In the genomic region with DNA sequence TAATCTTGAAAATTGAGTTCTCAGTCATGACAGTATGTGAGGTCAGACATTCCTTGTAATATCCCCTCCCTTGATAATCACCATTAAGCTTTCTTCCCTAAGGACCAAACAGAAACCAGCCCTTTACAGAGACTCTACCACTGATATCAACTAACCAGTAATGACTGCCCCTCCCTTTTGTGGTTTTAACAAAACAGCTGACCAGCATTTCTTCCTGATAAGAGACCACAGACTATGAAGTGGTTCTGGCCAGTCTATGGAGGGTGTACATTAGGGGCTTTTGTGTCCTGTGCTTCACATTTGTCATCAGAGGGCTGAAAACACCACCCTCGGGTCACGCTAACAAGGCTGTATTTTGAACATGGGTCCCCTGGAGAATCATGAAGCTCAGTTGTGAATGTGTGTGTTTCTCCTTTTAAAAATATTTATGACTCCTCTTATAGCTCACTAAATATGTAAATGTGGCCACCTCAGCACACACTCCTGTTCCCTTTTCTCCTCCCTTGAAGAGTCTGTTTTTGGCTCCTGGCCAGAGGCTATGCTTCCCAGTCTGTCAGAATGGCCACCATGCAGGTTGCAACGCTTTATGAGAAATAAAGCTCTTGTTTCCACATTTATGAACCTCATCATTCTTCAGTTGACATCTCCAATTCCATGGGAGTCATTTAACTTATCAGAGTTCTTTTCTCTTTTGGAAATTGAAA, we compare ENCODE assay signal across 11 cellular contexts.
A peak's percentile ranks its signal among the peaks of the same experiment; 100 is the strongest.
DNase-seq lines count a peak whose midpoint lies in the region; ATAC-seq, FAIRE-seq and TF ChIP-seq lines count a peak whose summit lies in the region.
"Had no signal": no experiment of that assay in that cellular context is flagged by ENCODE, and none has a peak within 500 bp of the region (broad histone marks: within the 10 kb centered on the region; RNA-seq: fewer than 3 reads in every experiment).

No MANE protein-coding gene starts in this region.

- H3K79me2 ChIP-seq in HepG2 (ENCODE audit: insufficient read depth, low read length), result no peaks in the 10 kb centered on the region

- TF ChIP-seq EP300 in HepG2 (IDR thresholded peaks at IDR 0.05; ENCODE audit: low read depth in 2 of 2, low read length in 2 of 2) (no peak), HepG2 (CRISPR knock-in tag; IDR thresholded peaks at IDR 0.05; ENCODE audit: borderline replicate concordance) (no peak)

- CTCF ChIA-PET in Caco-2 (lab: Charles Lee) (interaction anchor here (0.6 to 1.3 kb wide), 5 partner anchors 38 to 243 kb away, joined by 3 read pairs; no protein-coding TSS in a partner anchor), HepG2 (lab: Yijun Ruan, JAX; ENCODE audit: low intra/inter-chr PET ratio, low total read pairs) (interaction anchor here (1.0 to 2.0 kb wide), 6 partner anchors 234 to 762 kb away, joined by 3 to 28 read pairs (median 4); a partner anchor contains a TSS)

- H3K4me3 Mint-ChIP-seq in Caco-2 (ENCODE audit: unreplicated experiment), result no peak overlapping the region
- H3K4me3 Mint-ChIP-seq: nephron; stimulated activated naive CD8-positive, alpha-beta T cell treated with anti-CD3 and anti-CD28 coated beads, Interleukin-15, Interleukin-2, amounts not matched to agents 100 ng/mL and 50 ng/mL, for 24 hours had no signal

- no peak for FAIRE-seq in HepG2 (lab: Jason Lieb, UNC)

- intact Hi-C loops in Caco-2 (cut with micrococcal nuclease; ENCODE audit: unreplicated experiment), result no loop called here
- intact Hi-C loops in HepG2 (cut with micrococcal nuclease; ENCODE audit: unreplicated experiment), result loop anchor here (10.0 kb wide), 1 partner anchor 761 kb away; no protein-coding TSS in a partner anchor

- H3K4me3 ChIP-seq in Caco-2 (ENCODE audit: low read depth, low read length) (no peak overlapping the region), HepG2 (replicated peaks in 1 of 3; ENCODE audit: insufficient read depth in 1 of 3, low read depth in 2 of 3, low read length in 3 of 3) (no peak overlapping the region)
- H3K4me3 ChIP-seq: GM23248 had no signal

- no TSS peak for BruUV-seq in Caco-2 (replicated peaks; lab: Mats Ljungman, UMichigan)
- no TSS peak for BruUV-seq in HepG2 (replicated peaks; lab: Mats Ljungman, UMichigan)

- H3K4me1 ChIP-seq in Caco-2, result no peaks in the 10 kb centered on the region; the same call in 1 of the 2 replicates
- no peaks in the 10 kb centered on the region for H3K4me1 ChIP-seq in HepG2 (ENCODE audit: insufficient read depth, low read length)

- H3K27ac ChIP-seq in HepG2 (ENCODE audit: extremely low read length, insufficient read depth, low read length), result no peak overlapping the region
- H3K27ac ChIP-seq: GM23248 had no signal

- no peak for TF ChIP-seq POLR2A in HepG2 (IDR thresholded peaks at IDR 0.05; ENCODE audit: insufficient read depth in 1 of 2, low read depth in 2 of 2, low read length in 2 of 2)

- H2AFZ ChIP-seq in HepG2 (ENCODE audit: low read length), result no peak overlapping the region
- H2AFZ ChIP-seq: GM23248 had no signal

- H3K27me3 Mint-ChIP-seq in Caco-2 (ENCODE audit: insufficient read depth, unreplicated experiment), result peaks cover 3% of the 10 kb centered on the region

- no peaks in the 10 kb centered on the region for H3K27me3 ChIP-seq in Caco-2 (replicated peaks; ENCODE audit: control insufficient read depth, insufficient read depth, low read length)
- no peaks in the 10 kb centered on the region for H3K27me3 ChIP-seq in HepG2 (ENCODE audit: control insufficient read depth in 1 of 2, insufficient read depth in 2 of 2, low read length in 2 of 2)

- no peak for TF ChIP-seq RAD21 in HepG2 (CRISPR knock-in tag; IDR thresholded peaks at IDR 0.05)

- no peak overlapping the region for H3K9ac ChIP-seq in HepG2 (ENCODE audit: insufficient read depth, low read depth, low read length)
- H3K9ac ChIP-seq: GM23248 had no signal

- no peak for TF ChIP-seq CTCF in Caco-2 (IDR thresholded peaks at IDR 0.05; ENCODE audit: insufficient read depth in 1 of 2, low read depth in 1 of 2, low read length in 1 of 2, severe bottlenecking in 1 of 2, unreplicated experiment in 1 of 2)
- TF ChIP-seq CTCF in HepG2 (CRISPR knock-in tag; IDR thresholded peaks at IDR 0.05), result no peak

- H3K27ac Mint-ChIP-seq in Caco-2 (ENCODE audit: unreplicated experiment), result no peak overlapping the region
- H3K27ac Mint-ChIP-seq: nephron; stimulated activated naive CD8-positive, alpha-beta T cell treated with anti-CD3 and anti-CD28 coated beads, Interleukin-15, Interleukin-2, amounts not matched to agents 100 ng/mL and 50 ng/mL, for 24 hours had no signal

- DNase-seq in NOMO-1 treated with DMSO at 0.1 percent for 48 hours (lab: John Stamatoyannopoulos, UW; ENCODE audit: unreplicated experiment), result peak; percentile 71
- peak; percentile 78 for DNase-seq in myocyte (ENCODE audit: low read depth)
- DNase-seq in AG20443 (ENCODE audit: low spot score), result no peak
- DNase-seq in Caco-2, result no peak
- no peak for DNase-seq in HepG2 (ENCODE audit: low spot score)

- no peaks in the 10 kb centered on the region for H3K9me3 Mint-ChIP-seq in Caco-2 (ENCODE audit: unreplicated experiment)
- H3K9me3 Mint-ChIP-seq: nephron; stimulated activated naive CD8-positive, alpha-beta T cell treated with anti-CD3 and anti-CD28 coated beads, Interleukin-15, Interleukin-2, amounts not matched to agents 100 ng/mL and 50 ng/mL, for 24 hours had no signal

- peak; percentile 60 for ATAC-seq in GM18868 (IDR thresholded peaks at IDR 0.05; ENCODE audit: unreplicated experiment)
- ATAC-seq in HG03095 (IDR thresholded peaks at IDR 0.05; ENCODE audit: unreplicated experiment), result peak; percentile 47
- no peak for ATAC-seq in HG03469 (IDR thresholded peaks at IDR 0.05; ENCODE audit: unreplicated experiment)
- no peak for ATAC-seq in HepG2

- no peaks in the 10 kb centered on the region for H3K4me1 Mint-ChIP-seq in Caco-2 (ENCODE audit: low read depth, unreplicated experiment)

- no peaks in the 10 kb centered on the region for H3K36me3 Mint-ChIP-seq in Caco-2 (ENCODE audit: insufficient read depth, unreplicated experiment)

- no peak overlapping the region for H3K4me2 ChIP-seq in HepG2 (ENCODE audit: low read depth, low read length)

- POLR2A ChIA-PET in Caco-2 (lab: Charles Lee) (no interaction called here), HepG2 (lab: Yijun Ruan, JAX) (no interaction called here)

- in situ Hi-C loops in HepG2 (cut with HindIII; ENCODE audit: extremely low pct_ligation_motif_present, low pct_unique_long_range_greater_than_20kb), result no loop called here

- H3K9me3 ChIP-seq in Caco-2 (no peaks in the 10 kb centered on the region), HepG2 (ENCODE audit: low read length) (no peaks in the 10 kb centered on the region)

- 21% methylated on average over 3 of the region's 3 CpGs for WGBS in HepG2 (ENCODE audit: low lambda C conversion rate)

- H3K36me3 ChIP-seq in Caco-2 (ENCODE audit: control insufficient read depth, insufficient read depth, low read length) (no peaks in the 10 kb centered on the region), HepG2 (replicated peaks in 1 of 2; ENCODE audit: control insufficient read depth in 1 of 2, insufficient read depth in 2 of 2, low read length in 2 of 2) (no peaks in the 10 kb centered on the region)

- no peaks in the 10 kb centered on the region for H4K20me1 ChIP-seq in HepG2 (ENCODE audit: insufficient read depth, low read length)

TF ChIP-seq in HepG2, 621 proteins besides CTCF, POLR2A, EP300 and RAD21:
- TF ChIP-seq NKX3-1 (CRISPR knock-in tag; IDR thresholded peaks at IDR 0.05), result no peak
- no peak for TF ChIP-seq FIP1L1 (IDR thresholded peaks at IDR 0.05; ENCODE audit: borderline replicate concordance, insufficient read depth, low read depth, low read length)
- no peak for TF ChIP-seq ZNF234 (CRISPR knock-in tag; conservative IDR thresholded peaks at IDR 0.05)
- TF ChIP-seq TBP (CRISPR knock-in tag; IDR thresholded peaks at IDR 0.05), result no peak

Comparison
In these comparisons a context has a peak if more than half of its experiments do, and no peak if none do; other contexts are left out.
1. ATAC-seq: peak in GM18868 (single experiment) and HG03095 (single experiment); none in HG03469 (single experiment) and HepG2 (single experiment).
2. DNase-seq: peak in NOMO-1 treated with DMSO at 0.1 percent for 48 hours (single experiment) and myocyte (single experiment); none in AG20443 (single experiment), Caco-2 (0 of 2) and HepG2 (single experiment).